8 cellular contexts compared by ENCODE assay signal in genomic region chr18:2847341-2848144, GRCh38. TPM values are rescaled to one million over a fixed set of nuclear protein-coding genes. Genes with fewer than 3 reads are reported as not detected.
DNase-seq lines count a peak whose midpoint lies in the region; ATAC-seq, FAIRE-seq and TF ChIP-seq lines count a peak whose summit lies in the region.

No MANE protein-coding gene starts in this region.

- H3K27ac ChIP-seq in WERI-Rb-1 (no peak overlapping the region), endodermal cell (ENCODE audit: low read depth, low read length) (no peak overlapping the region), muscle layer of duodenum (ENCODE audit: low read length) (no peak overlapping the region), PC-3 (ENCODE audit: low read length) (no peak overlapping the region)

- H3K9ac ChIP-seq in endodermal cell (ENCODE audit: extremely low read depth, low read length, poor library complexity, severe bottlenecking) (peak overlapping the region; percentile 35), PC-3 (ENCODE audit: low read length) (no peak overlapping the region)

- POLR2A ChIA-PET in PC-3 (lab: Charles Lee; ENCODE audit: unreplicated experiment), result no interaction called here

- ATAC-seq in GM21717 (IDR thresholded peaks at IDR 0.05; ENCODE audit: unreplicated experiment) (peak; percentile 36), PC-3 (no peak)

- H3K27me3 ChIP-seq in WERI-Rb-1 (ENCODE audit: insufficient read depth, low read depth, severe bottlenecking) (peaks cover 42% of the 10 kb centered on the region), endodermal cell (ENCODE audit: control insufficient read depth, insufficient read depth, low read length, poor library complexity, severe bottlenecking) (peaks cover 54% of the 10 kb centered on the region), muscle layer of duodenum (ENCODE audit: low read depth, low read length) (peaks cover 26% of the 10 kb centered on the region), PC-3 (ENCODE audit: low read length) (peaks cover 80% of the 10 kb centered on the region)

- H3K79me2 ChIP-seq in PC-3 (ENCODE audit: low read length), result no peaks in the 10 kb centered on the region

- peak; percentile 51 for DNase-seq in AG10803 (ENCODE audit: low read depth)
- peak; percentile 31 for DNase-seq in WERI-Rb-1
- peak; percentile 75 for DNase-seq in endodermal cell
- DNase-seq in urothelium cell line (ENCODE audit: low spot score), result peak; percentile 68
- DNase-seq in kidney glomerular epithelial cell (lab: John Stamatoyannopoulos, UW), result no peak
- DNase-seq in PC-3, result no peak

- H3K36me3 Mint-ChIP-seq in endodermal cell (ENCODE audit: low read depth), result no peaks in the 10 kb centered on the region

- H3K9me3 ChIP-seq in WERI-Rb-1 (ENCODE audit: severe bottlenecking), result no peaks in the 10 kb centered on the region
- no peaks in the 10 kb centered on the region for H3K9me3 ChIP-seq in endodermal cell (ENCODE audit: control insufficient read depth, low read length)
- no peaks in the 10 kb centered on the region for H3K9me3 ChIP-seq in muscle layer of duodenum (ENCODE audit: control insufficient read depth in 1 of 2, low read length in 2 of 2)
- H3K9me3 ChIP-seq in PC-3 (ENCODE audit: low read length), result no peaks in the 10 kb centered on the region

- H3K4me1 Mint-ChIP-seq in endodermal cell, result peaks cover 13% of the 10 kb centered on the region

- CTCF ChIA-PET in PC-3 (lab: Charles Lee), result no interaction called here

- H3K27ac Mint-ChIP-seq in endodermal cell, result no peak overlapping the region

- peaks cover 2% of the 10 kb centered on the region for H3K4me1 ChIP-seq in endodermal cell (ENCODE audit: control insufficient read depth, insufficient read depth, low read length)
- peaks cover 0 to 21% of the 10 kb centered on the region in 2 donors for H3K4me1 ChIP-seq in muscle layer of duodenum (ENCODE audit: control insufficient read depth in 1 of 2, insufficient read depth in 2 of 2, low read length in 2 of 2)
- H3K4me1 ChIP-seq in PC-3 (ENCODE audit: insufficient read depth, low read length), result no peaks in the 10 kb centered on the region

- no TSS peak for BruUV-seq in PC-3 (replicated peaks; lab: Mats Ljungman, UMichigan)

- no peaks in the 10 kb centered on the region for H3K9me2 ChIP-seq in PC-3 (replicated peaks; ENCODE audit: low read length)

- peak overlapping the region; percentile 67 for H3K4me3 Mint-ChIP-seq in endodermal cell

- 0 to 2% methylated on average over 35 to 71 of the region's 71 CpGs for WGBS in endodermal cell (ENCODE audit: insufficient coverage in 1 of 2, insufficient read length in 1 of 2), 2 experiments

- H3K36me3 ChIP-seq in WERI-Rb-1 (no peaks in the 10 kb centered on the region), endodermal cell (ENCODE audit: control insufficient read depth, insufficient read depth, low read length) (no peaks in the 10 kb centered on the region), muscle layer of duodenum (ENCODE audit: control insufficient read depth in 1 of 2, insufficient read depth in 2 of 2, low read length in 2 of 2) (no peaks in the 10 kb centered on the region), PC-3 (ENCODE audit: low read depth, low read length) (no peaks in the 10 kb centered on the region)

- no peak overlapping the region for H3K4me2 ChIP-seq in PC-3 (ENCODE audit: low read length)

- peak; percentile 91 for FAIRE-seq in urothelium cell line (lab: Jason Lieb, UNC)

- no peaks in the 10 kb centered on the region for H4K20me1 ChIP-seq in PC-3 (ENCODE audit: low read length)

- no peaks in the 10 kb centered on the region for H3K9me3 Mint-ChIP-seq in endodermal cell

- TF ChIP-seq CTCF in AG10803 (conservative IDR thresholded peaks at IDR 0.05; ENCODE audit: low read length) (no peak), WERI-Rb-1 (IDR thresholded peaks at IDR 0.05; ENCODE audit: low read depth, low read length) (no peak), endodermal cell (conservative IDR thresholded peaks at IDR 0.05) (no peak), PC-3 (conservative IDR thresholded peaks at IDR 0.05; ENCODE audit: low read depth, low read length) (no peak)

- H3F3A ChIP-seq in PC-3 (ENCODE audit: low read length, unreplicated experiment), result no peaks in the 10 kb centered on the region

- intact Hi-C loops in PC-3 (cut with micrococcal nuclease), result no loop called here

- no peak overlapping the region for H2AFZ ChIP-seq in PC-3 (ENCODE audit: low read length)

- H3K4me3 ChIP-seq in AG10803 (ENCODE audit: low read length), result peak overlapping the region; percentile 68
- peak overlapping the region; percentile 59 for H3K4me3 ChIP-seq in WERI-Rb-1 (ENCODE audit: low read depth, low read length)
- H3K4me3 ChIP-seq in endodermal cell (ENCODE audit: low read length), result peak overlapping the region; percentile 81
- H3K4me3 ChIP-seq in muscle layer of duodenum (ENCODE audit: low read depth in 1 of 2, low read length in 2 of 2), result peak overlapping the region; percentile 44 to 69
- no peak overlapping the region for H3K4me3 ChIP-seq in PC-3 (ENCODE audit: low read length)

- peaks cover 65% of the 10 kb centered on the region for H3K27me3 Mint-ChIP-seq in endodermal cell (ENCODE audit: insufficient read depth)

RNA-seq across cellular contexts. Expression of gene EMILIN2, which starts 0.7 kb away (rescaled TPM):
- total RNA-seq in endodermal cell (10 to 100 TPM; 14.2 to 16.8 TPM), PC-3 (2014; rRNA removed) (17.1 and 24.5 TPM in 2 replicates)
- polyA plus RNA-seq in endodermal cell (2013, experiment 1 of 2), result 7.2 TPM
- polyA plus RNA-seq in endodermal cell (2013, experiment 2 of 2), result 5.8 TPM

Comparison
In these comparisons a context has a peak if more than half of its experiments do, and no peak if none do; other contexts are left out.
1. DNase-seq: peak in AG10803 (single experiment), WERI-Rb-1 (single experiment), endodermal cell (single experiment) and urothelium cell line (single experiment); none in kidney glomerular epithelial cell (single experiment) and PC-3 (single experiment).